In the genomic region with DNA sequence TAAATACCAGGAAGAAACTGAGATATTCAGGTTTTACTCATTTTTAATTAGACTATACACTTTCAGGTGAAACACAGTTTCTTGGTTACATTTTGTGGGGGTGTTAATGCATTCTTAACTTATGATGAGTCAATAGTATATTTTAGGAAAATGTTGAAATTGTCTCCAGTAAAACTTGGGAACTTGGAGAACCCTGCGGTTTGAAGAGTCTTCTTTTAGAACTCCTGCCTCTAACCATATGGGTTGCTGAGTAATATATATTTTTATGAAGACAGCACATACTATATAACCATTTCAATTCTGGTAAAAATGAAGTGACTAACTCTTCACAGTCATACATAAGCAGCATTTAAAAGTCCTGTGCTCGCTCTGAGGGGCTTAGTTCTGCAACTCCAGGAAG, we compare ENCODE assay signal across 29 cellular contexts.
"Had no signal": no experiment of that assay in that cellular context is flagged by ENCODE, and none has a peak within 500 bp of the region (broad histone marks: within the 10 kb centered on the region; RNA-seq: fewer than 3 reads in every experiment).

No MANE protein-coding gene starts in this region.

- H3K9me3 ChIP-seq: esophagus squamous epithelium, gastroesophageal sphincter, left ventricle myocardium inferior, ovary, testis, transverse colon had no signal

- H3K36me3 ChIP-seq: esophagus squamous epithelium, gastroesophageal sphincter, left ventricle myocardium inferior, ovary, spleen, transverse colon had no signal

- DNase-seq: activated CD4-positive, alpha-beta memory T cell treated with anti-CD3 and anti-CD28 coated beads for 36 hours; activated CD4-positive, alpha-beta T cell treated with anti-CD3 and anti-CD28 coated beads, Interleukin-2, amount 10 ng/mL, durations not matched to agents 24 days and 14 days; activated CD4-positive, CD25-positive, alpha-beta regulatory T cell treated with anti-CD3 and anti-CD28 coated beads, Interleukin-2, amount 50 U/mL, for 72 hours; activated CD8-positive, alpha-beta memory T cell treated with anti-CD3 and anti-CD28 coated beads, Interleukin-2, amount 50 U/mL, for 4 hours; activated gamma-delta T cell treated with Interleukin-2 at 50 U/mL for 16 hours; activated naive CD8-positive, alpha-beta T cell treated with anti-CD3 and anti-CD28 coated beads, Interleukin-2, amount 50 U/mL, for 24 hours; activated T-cell treated with anti-CD3 and anti-CD28 coated beads, Interleukin-2, amount 50 U/mL, for 1 hour; amygdala; esophagus squamous epithelium; islet precursor cell; left ventricle myocardium inferior; naive B cell; nephron progenitor cell; ovary; spleen; stimulated activated CD4-positive, alpha-beta T cell treated with anti-CD3 and anti-CD28 coated beads, Interleukin-2, amount 100 ng/mL, for 48 hours; stimulated activated naive CD4-positive, alpha-beta T cell treated with Interleukin-2 at 50 U/mL for 16 hours; testis; transverse colon had no signal

- H3K36me3 Mint-ChIP-seq: activated CD4-positive, alpha-beta memory T cell treated with anti-CD3 and anti-CD28 coated beads for 36 hours; activated naive CD4-positive, alpha-beta T cell treated with anti-CD3 and anti-CD28 coated beads, Interleukin-2, amount 50 U/mL, for 24 hours; naive B cell had no signal

- H3K27ac Mint-ChIP-seq: activated CD4-positive, alpha-beta memory T cell treated with anti-CD3 and anti-CD28 coated beads for 36 hours; activated CD4-positive, alpha-beta T cell treated with anti-CD3 and anti-CD28 coated beads, Interleukin-2, amount 10 ng/mL, durations not matched to agents 24 days and 14 days; activated naive CD4-positive, alpha-beta T cell treated with anti-CD3 and anti-CD28 coated beads, Interleukin-2, amount 50 U/mL, for 24 hours; activated naive CD8-positive, alpha-beta T cell treated with anti-CD3 and anti-CD28 coated beads, Interleukin-2, amount 50 U/mL, for 24 hours; activated T-helper 1 cell treated with anti-CD3 and anti-CD28 coated beads, Interleukin-12 subunit alpha, Interleukin-12 subunit beta, Interleukin-2, Interleukin-4 antibody, amounts not matched to agents 30 ng/mL and 10 ng/mL and 1 ng/mL, durations not matched to agents 14 hours and 24 hours and 36 hours; dendritic cell treated with granulocyte-macrophage colony-stimulating factor and Interleukin-4, amounts not matched to agents 40 ng/mL and 50 ng/mL, for 4 days; naive B cell; nephron progenitor cell; progenitor cell of endocrine pancreas had no signal

- H3K27me3 ChIP-seq: esophagus squamous epithelium, gastroesophageal sphincter, hepatocyte, ovary, spleen, testis, transverse colon had no signal

- H3K4me3 Mint-ChIP-seq: activated CD4-positive, alpha-beta memory T cell treated with anti-CD3 and anti-CD28 coated beads for 36 hours; activated CD4-positive, alpha-beta T cell treated with anti-CD3 and anti-CD28 coated beads, Interleukin-2, amount 10 ng/mL, durations not matched to agents 24 days and 14 days; activated naive CD4-positive, alpha-beta T cell treated with anti-CD3 and anti-CD28 coated beads, Interleukin-2, amount 50 U/mL, for 24 hours; activated naive CD8-positive, alpha-beta T cell treated with anti-CD3 and anti-CD28 coated beads, Interleukin-2, amount 50 U/mL, for 24 hours; activated T-helper 1 cell treated with anti-CD3 and anti-CD28 coated beads, Interleukin-12 subunit alpha, Interleukin-12 subunit beta, Interleukin-2, Interleukin-4 antibody, amounts not matched to agents 30 ng/mL and 10 ng/mL and 1 ng/mL, durations not matched to agents 14 hours and 24 hours and 36 hours; central memory CD8-positive, alpha-beta T cell; dendritic cell treated with granulocyte-macrophage colony-stimulating factor and Interleukin-4, amounts not matched to agents 40 ng/mL and 50 ng/mL, for 4 days; naive B cell; nephron progenitor cell had no signal

- H3K27me3 Mint-ChIP-seq: activated CD4-positive, alpha-beta memory T cell treated with anti-CD3 and anti-CD28 coated beads for 36 hours; activated CD4-positive, alpha-beta T cell treated with anti-CD3 and anti-CD28 coated beads, Interleukin-2, amount 10 ng/mL, durations not matched to agents 24 days and 14 days; activated naive CD4-positive, alpha-beta T cell treated with anti-CD3 and anti-CD28 coated beads, Interleukin-2, amount 50 U/mL, for 24 hours; activated naive CD8-positive, alpha-beta T cell treated with anti-CD3 and anti-CD28 coated beads, Interleukin-2, amount 50 U/mL, for 24 hours; central memory CD8-positive, alpha-beta T cell; dendritic cell treated with granulocyte-macrophage colony-stimulating factor and Interleukin-4, amounts not matched to agents 40 ng/mL and 50 ng/mL, for 4 days; naive B cell had no signal

- H3K4me3 ChIP-seq: esophagus squamous epithelium, gastroesophageal sphincter, hepatocyte, left ventricle myocardium inferior, lung, ovary, spleen, testis, transverse colon had no signal

- H3K27ac ChIP-seq: esophagus squamous epithelium, gastroesophageal sphincter, hepatocyte, left ventricle myocardium inferior, ovary, spleen, testis, transverse colon, VCaP had no signal

- H3K9me3 Mint-ChIP-seq: activated CD4-positive, alpha-beta memory T cell treated with anti-CD3 and anti-CD28 coated beads for 36 hours; activated naive CD4-positive, alpha-beta T cell treated with anti-CD3 and anti-CD28 coated beads, Interleukin-2, amount 50 U/mL, for 24 hours; nephron progenitor cell had no signal

- H3K4me1 Mint-ChIP-seq: activated CD4-positive, alpha-beta T cell treated with anti-CD3 and anti-CD28 coated beads, Interleukin-2, amount 10 ng/mL, durations not matched to agents 24 days and 14 days; activated naive CD4-positive, alpha-beta T cell treated with anti-CD3 and anti-CD28 coated beads, Interleukin-2, amount 50 U/mL, for 24 hours; activated naive CD8-positive, alpha-beta T cell treated with anti-CD3 and anti-CD28 coated beads, Interleukin-2, amount 50 U/mL, for 24 hours; central memory CD8-positive, alpha-beta T cell; naive B cell; nephron progenitor cell had no signal

- ATAC-seq: activated naive CD8-positive, alpha-beta T cell treated with anti-CD3 and anti-CD28 coated beads, Interleukin-2, amount 50 U/mL, for 24 hours; gastroesophageal sphincter had no signal

- H3K4me1 ChIP-seq: esophagus squamous epithelium, gastroesophageal sphincter, left ventricle myocardium inferior, spleen, testis, transverse colon had no signal

- FAIRE-seq: TTC549 had no signal
